ENCODE assay signal across 8 cellular contexts in genomic region chr17:62703776-62704380, GRCh38.
A peak's percentile ranks its signal among the peaks of the same experiment; 100 is the strongest.
DNase-seq lines count a peak whose midpoint lies in the region; FAIRE-seq and TF ChIP-seq lines count a peak whose summit lies in the region.

No MANE protein-coding gene starts in this region.

- TF ChIP-seq POLR2A in H54 (IDR thresholded peaks at IDR 0.05; ENCODE audit: low read depth, low read length) = peak; percentile 15; the same call in 1 of the 2 replicates

- no peak for FAIRE-seq in H54 (lab: Jason Lieb, UNC)

- no peaks in the 10 kb centered on the region for H3K9me3 Mint-ChIP-seq in T-helper 1 cell treated with Interleukin-12 subunit alpha and Interleukin-12 subunit beta and Interleukin-4 antibody, amounts not matched to agents 30 μg/mL and 1 μg/mL, for 36 hours

- peak; percentile 21 for DNase-seq in GDM1 (lab: John Stamatoyannopoulos, UW)
- DNase-seq in H54 (ENCODE audit: insufficient read length, low spot score) = peak; percentile 83
- DNase-seq in MG63 = peak; percentile 81
- peak in 52 of 56 donors; percentile 12 to 84 (median 58) for DNase-seq in amygdala (lab: John Stamatoyannopoulos, UW)
- peak; percentile 55 to 80 for DNase-seq in hippocampal formation (lab: John Stamatoyannopoulos, UW)
- no peak for DNase-seq in retinal pigment epithelial cell (ENCODE audit: low read depth)
- DNase-seq in GF-D8 (lab: John Stamatoyannopoulos, UW) = no peak

- H3K36me3 ChIP-seq in MG63 = no peaks in the 10 kb centered on the region

- no peaks in the 10 kb centered on the region for H3K27me3 ChIP-seq in MG63

- H3K27me3 Mint-ChIP-seq in T-helper 1 cell treated with Interleukin-12 subunit alpha and Interleukin-12 subunit beta and Interleukin-4 antibody, amounts not matched to agents 30 μg/mL and 1 μg/mL, for 36 hours (ENCODE audit: low read depth) = peaks cover 38% of the 10 kb centered on the region

- peak; percentile 71 for TF ChIP-seq CTCF in retinal pigment epithelial cell (conservative IDR thresholded peaks at IDR 0.05; ENCODE audit: low read depth, low read length)

- H3K36me3 Mint-ChIP-seq in T-helper 1 cell treated with Interleukin-12 subunit alpha and Interleukin-12 subunit beta and Interleukin-4 antibody, amounts not matched to agents 30 μg/mL and 1 μg/mL, for 36 hours (ENCODE audit: low read depth) = no peaks in the 10 kb centered on the region

- H3K4me3 ChIP-seq in MG63 (peak overlapping the region; percentile 49), retinal pigment epithelial cell (ENCODE audit: low read length) (peak overlapping the region; percentile 54)

- H3K4me3 Mint-ChIP-seq in T-helper 1 cell treated with Interleukin-12 subunit alpha and Interleukin-12 subunit beta and Interleukin-4 antibody, amounts not matched to agents 30 μg/mL and 1 μg/mL, for 36 hours = peak overlapping the region; percentile 21

- no peak overlapping the region for H3K27ac Mint-ChIP-seq in T-helper 1 cell treated with Interleukin-12 subunit alpha and Interleukin-12 subunit beta and Interleukin-4 antibody, amounts not matched to agents 30 μg/mL and 1 μg/mL, for 36 hours

- H3K4me1 Mint-ChIP-seq in T-helper 1 cell treated with Interleukin-12 subunit alpha and Interleukin-12 subunit beta and Interleukin-4 antibody, amounts not matched to agents 30 μg/mL and 1 μg/mL, for 36 hours (ENCODE audit: low read depth) = no peaks in the 10 kb centered on the region

- H3K9me3 ChIP-seq in MG63 = peaks cover 6% of the 10 kb centered on the region

Comparison
In these comparisons a context has a peak if more than half of its experiments do, and no peak if none do; other contexts are left out.
1. DNase-seq: peak in GDM1 (single experiment), H54 (single experiment), MG63 (single experiment), amygdala (52 of 56) and hippocampal formation (2 of 2); none in retinal pigment epithelial cell (single experiment) and GF-D8 (single experiment).